ENCODE assay signal across 14 cellular contexts in genomic region chr4:8025668-8026067, GRCh38.
"Had no signal": no experiment of that assay in that cellular context is flagged by ENCODE, and none has a peak within 500 bp of the region (broad histone marks: within the 10 kb centered on the region; RNA-seq: fewer than 3 reads in every experiment).

No MANE protein-coding gene starts in this region.

- H3K4me2 ChIP-seq: smooth muscle cell had no signal

- H3K36me3 ChIP-seq: colonic mucosa, thoracic aorta, vagina had no signal

- H3K27me3 ChIP-seq: colonic mucosa, heart left ventricle, vagina had no signal

- H3K9me3 ChIP-seq: colonic mucosa, heart left ventricle, thoracic aorta, vagina had no signal

- ATAC-seq: activated T-helper 17 cell treated with anti-CD3 and anti-CD28 coated beads, Interleukin-2, amount 50 U/mL, for 72 hours; left colon; sciatic nerve had no signal

- H3K27ac ChIP-seq: colonic mucosa, heart left ventricle, thoracic aorta, vagina had no signal

- DNase-seq: activated naive CD4-positive, alpha-beta T cell; activated T-cell treated with anti-CD3 and anti-CD28 coated beads, Interleukin-2, amount 50 U/mL, for 24 hours; colonic mucosa; heart left ventricle; left colon; mesenchymal stem cell; nephron progenitor cell; stimulated activated CD4-positive, alpha-beta T cell treated with anti-CD3 and anti-CD28 coated beads, Interleukin-2, amount 100 ng/mL, for 48 hours; stimulated activated naive CD4-positive, alpha-beta T cell had no signal

- H3K4me3 ChIP-seq: colonic mucosa, heart left ventricle, smooth muscle cell, thoracic aorta, vagina had no signal

- H3K4me1 ChIP-seq: colonic mucosa, heart left ventricle, vagina had no signal
